In the genomic region with DNA sequence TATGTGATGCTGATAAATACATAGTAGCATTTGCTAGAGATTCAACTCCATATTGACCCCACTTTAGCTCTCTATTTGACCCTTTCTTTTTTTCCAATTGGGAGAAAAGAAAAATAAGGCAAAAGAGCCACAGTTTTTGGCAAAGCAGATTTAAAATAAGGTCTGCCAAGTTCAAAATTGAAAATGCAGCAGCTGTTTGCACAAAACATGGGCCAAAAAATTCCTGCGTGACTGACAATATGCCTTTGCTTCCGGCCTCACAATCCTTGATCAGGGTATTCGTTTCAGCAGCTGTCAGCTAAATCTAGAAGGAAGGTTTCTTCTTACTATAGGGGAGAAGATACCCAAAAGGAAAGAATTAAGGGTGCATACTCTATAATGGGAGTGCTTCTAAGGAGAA, we compare ENCODE assay signal across 24 cellular contexts.
DNase-seq lines count a peak whose midpoint lies in the region; ATAC-seq and TF ChIP-seq lines count a peak whose summit lies in the region.
"Had no signal": no experiment of that assay in that cellular context is flagged by ENCODE, and none has a peak within 500 bp of the region (broad histone marks: within the 10 kb centered on the region; RNA-seq: fewer than 3 reads in every experiment).

No MANE protein-coding gene starts in this region.

- ATAC-seq in left lobe of liver (no peak), T-helper 17 cell (no peak)
- ATAC-seq: A549; K562; stimulated activated memory B cell treated with anti-CD40 and anti-IgM and Interleukin-4, amounts not matched to agents 10 μg/mL and 1 μg/mL and 100 μg/mL, for 72 hours had no signal

- H3K9me3 Mint-ChIP-seq in nephron = no peaks in the 10 kb centered on the region
- H3K9me3 Mint-ChIP-seq: activated T-helper 2 cell treated with anti-CD3 and anti-CD28 coated beads, Interferon-gamma antibody, Interleukin-2, Interleukin-4, amounts not matched to agents 10 μg/mL and 5 μg/mL and 100 μg/mL, durations not matched to agents 14 hours and 24 hours and 36 hours; central memory CD8-positive, alpha-beta T cell; stimulated activated memory B cell treated with anti-CD40 and anti-IgM and Interleukin-4, amounts not matched to agents 10 μg/mL and 1 μg/mL and 100 μg/mL, for 72 hours had no signal

- no peaks in the 10 kb centered on the region for H3K9me3 ChIP-seq in T-helper 17 cell (ENCODE audit: control insufficient read depth, low read length, poor library complexity, severe bottlenecking)
- H3K9me3 ChIP-seq: A549, BE2C, neutrophil, vagina had no signal

- H3K4me1 Mint-ChIP-seq in nephron (peaks cover 92% of the 10 kb centered on the region), T-helper 17 cell (no peaks in the 10 kb centered on the region)
- H3K4me1 Mint-ChIP-seq: central memory CD8-positive, alpha-beta T cell; stimulated activated memory B cell treated with anti-CD40 and anti-IgM and Interleukin-4, amounts not matched to agents 10 μg/mL and 1 μg/mL and 100 μg/mL, for 72 hours had no signal

- H3K27ac Mint-ChIP-seq in nephron = peak overlapping the region; percentile 87 to 96 (median 88)
- H3K27ac Mint-ChIP-seq in T-helper 17 cell = no peak overlapping the region
- H3K27ac Mint-ChIP-seq: activated naive CD8-positive, alpha-beta T cell; activated T-helper 2 cell treated with anti-CD3 and anti-CD28 coated beads, Interferon-gamma antibody, Interleukin-2, Interleukin-4, amounts not matched to agents 10 μg/mL and 5 μg/mL and 100 μg/mL, durations not matched to agents 14 hours and 24 hours and 36 hours; stimulated activated memory B cell treated with anti-CD40 and anti-IgM and Interleukin-4, amounts not matched to agents 10 μg/mL and 1 μg/mL and 100 μg/mL, for 72 hours had no signal

- no peak overlapping the region for H3K4me3 ChIP-seq in AG10803 (ENCODE audit: low read length)
- H3K4me3 ChIP-seq: A549, K562, lung, vagina had no signal

- H3K36me3 Mint-ChIP-seq in nephron (ENCODE audit: low read depth) (no peaks in the 10 kb centered on the region), T-helper 17 cell (ENCODE audit: low read depth) (no peaks in the 10 kb centered on the region)
- H3K36me3 Mint-ChIP-seq: activated naive CD8-positive, alpha-beta T cell; stimulated activated memory B cell treated with anti-CD40 and anti-IgM and Interleukin-4, amounts not matched to agents 10 μg/mL and 1 μg/mL and 100 μg/mL, for 72 hours had no signal

- TF ChIP-seq CTCF in AG10803 (conservative IDR thresholded peaks at IDR 0.05; ENCODE audit: low read length) (no peak), nephron (IDR thresholded peaks at IDR 0.05; ENCODE audit: unreplicated experiment in 3 of 3) (no peak)

- H3K27me3 Mint-ChIP-seq in nephron (ENCODE audit: low read depth) (no peaks in the 10 kb centered on the region), T-helper 17 cell (peaks cover 12% of the 10 kb centered on the region)
- H3K27me3 Mint-ChIP-seq: central memory CD8-positive, alpha-beta T cell; stimulated activated memory B cell treated with anti-CD40 and anti-IgM and Interleukin-4, amounts not matched to agents 10 μg/mL and 1 μg/mL and 100 μg/mL, for 72 hours had no signal

- peak overlapping the region in 2 of 3 experiments; percentile 9 to 14 for H3K4me3 Mint-ChIP-seq in nephron
- no peak overlapping the region for H3K4me3 Mint-ChIP-seq in T-helper 17 cell
- H3K4me3 Mint-ChIP-seq: activated naive CD8-positive, alpha-beta T cell; central memory CD8-positive, alpha-beta T cell; stimulated activated memory B cell treated with anti-CD40 and anti-IgM and Interleukin-4, amounts not matched to agents 10 μg/mL and 1 μg/mL and 100 μg/mL, for 72 hours had no signal

- DNase-seq in AG10803 (ENCODE audit: low read depth) (peak; percentile 47), NCI-H2171 (lab: John Stamatoyannopoulos, UW) (peak; percentile 48), fibroblast of gingiva (ENCODE audit: low read depth) (peak; percentile 6), left lobe of liver (ENCODE audit: low spot score) (no peak), T-helper 17 cell (no peak), NCI-H1417 (lab: John Stamatoyannopoulos, UW) (no peak)
- DNase-seq in stimulated activated CD4-positive, alpha-beta T cell treated with anti-CD3 and anti-CD28 coated beads, Interleukin-2, amount 100 ng/mL, for 24 hours = no peak
- DNase-seq: activated CD4-positive, alpha-beta T cell treated with anti-CD3 and anti-CD28 coated beads, Interleukin-2, amount 50 U/mL, for 48 hours; activated CD8-positive, alpha-beta memory T cell treated with anti-CD3 and anti-CD28 coated beads, Interleukin-2, amount 50 U/mL, for 4 hours; BE2C; DMS79 treated with DMSO at 0.1 percent for 48 hours; foreskin melanocyte; stimulated activated CD4-positive, alpha-beta T cell treated with anti-CD3 and anti-CD28 coated beads, Interleukin-4, amount 100 ng/mL, for 1 hour; T1000 had no signal

Comparison
In these comparisons a context has a peak if more than half of its experiments do, and no peak if none do; other contexts are left out.
1. DNase-seq: peak in AG10803 (single experiment), NCI-H2171 (single experiment) and fibroblast of gingiva (single experiment); none in stimulated activated CD4-positive, alpha-beta T cell treated with anti-CD3 and anti-CD28 coated beads, Interleukin-2, amount 100 ng/mL, for 24 hours (0 of 2), left lobe of liver (single experiment), T-helper 17 cell (0 of 3) and NCI-H1417 (0 of 3).